Comparison of ENCODE assay signal across 8 cellular contexts in the genomic region with DNA sequence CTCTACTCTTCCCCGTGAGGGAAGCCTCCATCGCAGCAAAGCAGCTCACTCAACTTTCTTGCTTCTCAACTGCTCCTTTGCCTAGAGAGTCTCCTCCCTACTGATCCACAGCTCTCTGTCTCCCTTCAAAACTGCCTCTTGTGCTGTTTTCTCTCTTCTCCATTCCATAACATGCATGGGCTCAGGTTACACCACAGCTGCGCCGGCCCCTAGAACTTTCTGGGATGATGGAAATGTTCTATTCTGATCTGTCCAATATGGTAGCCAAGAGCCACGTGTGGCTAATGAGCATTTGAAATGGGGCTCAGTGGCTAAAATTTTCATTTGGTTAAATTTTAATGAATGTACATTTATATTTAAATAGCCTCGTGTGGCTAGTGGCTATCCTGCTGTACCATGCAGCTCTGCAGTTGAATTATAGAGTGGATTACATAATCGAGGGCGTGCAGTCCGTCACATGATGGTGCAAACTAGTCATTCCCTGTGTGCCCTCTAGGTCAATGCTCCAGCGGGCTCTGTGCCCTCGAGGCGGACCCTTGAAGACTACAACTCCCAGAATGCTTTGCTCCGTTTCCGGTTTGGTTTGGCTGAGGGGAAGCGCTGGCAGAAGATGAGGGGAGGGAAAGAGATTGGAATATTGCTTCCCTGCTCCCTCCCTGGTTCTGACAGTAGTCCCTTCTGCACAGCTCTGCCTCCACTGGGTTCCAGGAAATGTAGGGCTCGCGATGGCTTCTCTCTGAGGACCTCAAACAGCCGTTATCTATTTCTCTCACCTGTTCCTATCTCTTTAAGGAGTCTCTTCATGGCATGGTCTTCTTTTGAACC.
DNase-seq lines count a peak whose midpoint lies in the region; ATAC-seq and TF ChIP-seq lines count a peak whose summit lies in the region.

No MANE protein-coding gene starts in this region.

- DNase-seq in AG09309 (ENCODE audit: low read depth) = peak; percentile 35
- DNase-seq in HUDEP-2 (lab: John Stamatoyannopoulos, UW; ENCODE audit: unreplicated experiment in 76 of 76) = peak in 41 of 76 experiments; percentile 5 to 63 (median 25)
- DNase-seq in amniotic epithelial cell (ENCODE audit: low read depth) = peak; percentile 46
- peak; percentile 67 for DNase-seq in iris pigment epithelial cell (ENCODE audit: low read depth)
- no peak for DNase-seq in GF-D8 (lab: John Stamatoyannopoulos, UW)
- no peak for DNase-seq in immature natural killer cell
- DNase-seq in T-cell = no peak
- no peak for DNase-seq in stimulated activated CD4-positive, alpha-beta T cell treated with anti-CD3 and anti-CD28 coated beads, Interleukin-4, amount 100 ng/mL, for 1 hour

- H3K27me3 Mint-ChIP-seq in immature natural killer cell (ENCODE audit: low read depth in 3 of 3) (peaks cover 2 to 11% (median 10%) of the 10 kb centered on the region in 3 donors), T-cell (peaks cover 52 to 64% of the 10 kb centered on the region in 2 donors)

- no peaks in the 10 kb centered on the region for H3K4me1 Mint-ChIP-seq in immature natural killer cell
- H3K4me1 Mint-ChIP-seq in T-cell = peaks cover 0 to 7% (median 4%) of the 10 kb centered on the region in 3 donors

- ATAC-seq in T-cell (replicated peaks in 1 of 4) = no peak

- H3K4me3 ChIP-seq in AG09309 (ENCODE audit: control insufficient read depth, low read depth, low read length) = no peak overlapping the region

- H3K36me3 Mint-ChIP-seq in immature natural killer cell (no peaks in the 10 kb centered on the region), T-cell (no peaks in the 10 kb centered on the region)

- peaks cover 0 to 5% (median under 1%) of the 10 kb centered on the region in 6 donors for H3K9me3 Mint-ChIP-seq in immature natural killer cell
- peaks cover 3 to 5% (median 4%) of the 10 kb centered on the region in 3 donors for H3K9me3 Mint-ChIP-seq in T-cell

- no peak for TF ChIP-seq CTCF in AG09309 (IDR thresholded peaks at IDR 0.05; ENCODE audit: control insufficient read depth, insufficient read depth, low read depth, low read length, missing control alignments)

- CTCF ChIA-PET in T-cell (lab: Charles Lee) = no interaction called here

- H3K27ac Mint-ChIP-seq in immature natural killer cell = no peak overlapping the region
- no peak overlapping the region for H3K27ac Mint-ChIP-seq in T-cell

- H3K4me3 Mint-ChIP-seq in immature natural killer cell (no peak overlapping the region), T-cell (no peak overlapping the region)

- POLR2A ChIA-PET in T-cell (lab: Charles Lee) = no interaction called here

Comparison
In these comparisons a context has a peak if more than half of its experiments do, and no peak if none do; other contexts are left out.
1. DNase-seq: peak in AG09309 (single experiment), HUDEP-2 (41 of 76), amniotic epithelial cell (single experiment) and iris pigment epithelial cell (single experiment); none in GF-D8 (single experiment), immature natural killer cell (0 of 3), T-cell (0 of 34) and stimulated activated CD4-positive, alpha-beta T cell treated with anti-CD3 and anti-CD28 coated beads, Interleukin-4, amount 100 ng/mL, for 1 hour (single experiment).